8 cellular contexts compared by ENCODE assay signal in genomic region chr16:47553853-47554564, GRCh38.
"Had no signal": no experiment of that assay in that cellular context is flagged by ENCODE, and none has a peak within 500 bp of the region (broad histone marks: within the 10 kb centered on the region; RNA-seq: fewer than 3 reads in every experiment).

No MANE protein-coding gene starts in this region.

- H3K27ac ChIP-seq: HL-60, KMS-11 had no signal

- H3K4me3 Mint-ChIP-seq: IgD-negative memory B cell had no signal

- H3K27me3 Mint-ChIP-seq: IgD-negative memory B cell had no signal

- FAIRE-seq: HTR-8/SVneo had no signal

- DNase-seq: IMR-90, KBM-7, KG1 had no signal

- H3K4me3 ChIP-seq: K562 had no signal

- H3K4me2 ChIP-seq: KMS-11 had no signal

- H3K9ac ChIP-seq: KMS-11 had no signal
